Comparison of ENCODE assay signal across 8 cellular contexts in the genomic region with DNA sequence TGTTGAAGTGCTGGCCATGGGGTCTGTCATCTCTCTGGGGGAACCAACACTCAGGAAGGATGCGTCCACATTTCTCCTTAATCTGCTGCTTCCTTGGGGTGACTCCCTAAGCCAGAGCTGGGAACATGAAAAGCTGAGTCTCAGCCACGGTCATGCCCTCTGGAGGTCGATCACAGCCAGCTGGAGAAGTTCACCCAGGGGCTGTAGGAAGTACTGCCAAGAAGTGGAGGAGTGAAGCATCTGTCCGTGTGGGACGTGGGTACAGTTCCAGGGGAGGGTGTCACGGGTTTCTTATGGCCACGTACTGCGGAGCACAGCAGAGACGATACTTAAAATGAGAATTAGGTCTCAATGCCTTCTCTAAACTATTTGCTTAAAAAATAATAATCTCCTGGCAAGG. TPM values are rescaled to one million over a fixed set of nuclear protein-coding genes. Genes with fewer than 3 reads are reported as not detected.
DNase-seq lines count a peak whose midpoint lies in the region; ATAC-seq and TF ChIP-seq lines count a peak whose summit lies in the region.
"Had no signal": no experiment of that assay in that cellular context is flagged by ENCODE, and none has a peak within 500 bp of the region (broad histone marks: within the 10 kb centered on the region; RNA-seq: fewer than 3 reads in every experiment).

No MANE protein-coding gene starts in this region.

- TF ChIP-seq POLR2A in body of pancreas (IDR thresholded peaks at IDR 0.05) = no peak

- H3K27me3 Mint-ChIP-seq in activated T-cell treated with anti-CD3 and anti-CD28 coated beads, Interleukin-2, amount 50 U/mL, for 24 hours = peaks cover 18% of the 10 kb centered on the region
- peaks cover 16% of the 10 kb centered on the region for H3K27me3 Mint-ChIP-seq in stimulated activated memory B cell treated with anti-CD40 and anti-IgM and Interleukin-4, amounts not matched to agents 10 μg/mL and 1 μg/mL and 100 μg/mL, for 72 hours

- no peaks in the 10 kb centered on the region for H3K4me1 Mint-ChIP-seq in activated T-cell treated with anti-CD3 and anti-CD28 coated beads, Interleukin-2, amount 50 U/mL, for 24 hours (ENCODE audit: low read depth)
- H3K4me1 Mint-ChIP-seq in stimulated activated memory B cell treated with anti-CD40 and anti-IgM and Interleukin-4, amounts not matched to agents 10 μg/mL and 1 μg/mL and 100 μg/mL, for 72 hours = no peaks in the 10 kb centered on the region
- H3K4me1 Mint-ChIP-seq: stimulated activated naive B cell treated with anti-CD40 and anti-IgM and Interleukin-4, amounts not matched to agents 10 μg/mL and 1 μg/mL and 100 μg/mL, for 72 hours had no signal

- ATAC-seq in body of pancreas (peak; percentile 81), thoracic aorta (ENCODE audit: insufficient number of reproducible peaks, low FRiP score, low read depth) (peak; percentile 34)
- no peak for ATAC-seq in stimulated activated memory B cell treated with anti-CD40 and anti-IgM and Interleukin-4, amounts not matched to agents 10 μg/mL and 1 μg/mL and 100 μg/mL, for 72 hours
- ATAC-seq: stimulated activated naive B cell treated with anti-CD40 and anti-IgM and Interleukin-4, amounts not matched to agents 10 μg/mL and 1 μg/mL and 100 μg/mL, for 72 hours had no signal

- no peak overlapping the region for H3K4me3 ChIP-seq in HEK293 (ENCODE audit: low read depth, low read length)
- no peak overlapping the region for H3K4me3 ChIP-seq in body of pancreas
- no peak overlapping the region for H3K4me3 ChIP-seq in thoracic aorta

- 28 to 42% methylated on average over 9 of the region's 9 CpGs for WGBS in body of pancreas, 2 donors

- intact Hi-C loops in body of pancreas (cut with DNase I) = no loop called here

- no peaks in the 10 kb centered on the region for H3K9me3 Mint-ChIP-seq in activated T-cell treated with anti-CD3 and anti-CD28 coated beads, Interleukin-2, amount 50 U/mL, for 24 hours
- H3K9me3 Mint-ChIP-seq in stimulated activated memory B cell treated with anti-CD40 and anti-IgM and Interleukin-4, amounts not matched to agents 10 μg/mL and 1 μg/mL and 100 μg/mL, for 72 hours = no peaks in the 10 kb centered on the region
- H3K9me3 Mint-ChIP-seq: stimulated activated naive B cell treated with anti-CD40 and anti-IgM and Interleukin-4, amounts not matched to agents 10 μg/mL and 1 μg/mL and 100 μg/mL, for 72 hours had no signal

- H3K36me3 ChIP-seq in HEK293 (ENCODE audit: control insufficient read depth in 2 of 2, insufficient read depth in 1 of 2, low read length in 2 of 2) (no peaks in the 10 kb centered on the region), body of pancreas (replicated peaks in 1 of 2; ENCODE audit: insufficient read depth in 1 of 2, low read depth in 2 of 2) (no peaks in the 10 kb centered on the region), thoracic aorta (no peaks in the 10 kb centered on the region)

- H3K4me1 ChIP-seq in HEK293 (ENCODE audit: control insufficient read depth, insufficient read depth, low read length) (peaks cover 3% of the 10 kb centered on the region), body of pancreas (peaks cover 9% of the 10 kb centered on the region), thoracic aorta (ENCODE audit: control insufficient read depth in 1 of 2, low read depth in 2 of 2) (peaks cover 0 to 14% of the 10 kb centered on the region in 2 donors)

- POLR2A ChIA-PET in HEK293 (lab: Yijun Ruan, JAX) = no interaction called here

- CTCF ChIA-PET in HEK293 (lab: Yijun Ruan, JAX) = interaction anchor here (0.7 to 1.7 kb wide), 2 partner anchors 75 to 531 kb away, joined by 4 to 7 read pairs; no protein-coding TSS in a partner anchor

- H3K4me3 Mint-ChIP-seq in activated T-cell treated with anti-CD3 and anti-CD28 coated beads, Interleukin-2, amount 50 U/mL, for 24 hours = no peak overlapping the region
- no peak overlapping the region for H3K4me3 Mint-ChIP-seq in stimulated activated memory B cell treated with anti-CD40 and anti-IgM and Interleukin-4, amounts not matched to agents 10 μg/mL and 1 μg/mL and 100 μg/mL, for 72 hours
- H3K4me3 Mint-ChIP-seq: stimulated activated naive B cell treated with anti-CD40 and anti-IgM and Interleukin-4, amounts not matched to agents 10 μg/mL and 1 μg/mL and 100 μg/mL, for 72 hours had no signal

- no peaks in the 10 kb centered on the region for H3K9me3 ChIP-seq in HEK293 (ENCODE audit: control insufficient read depth, insufficient read depth, low read depth, low read length)
- H3K9me3 ChIP-seq in body of pancreas = no peaks in the 10 kb centered on the region
- H3K9me3 ChIP-seq in thoracic aorta = no peaks in the 10 kb centered on the region

- H3K36me3 Mint-ChIP-seq in activated T-cell treated with anti-CD3 and anti-CD28 coated beads, Interleukin-2, amount 50 U/mL, for 24 hours (ENCODE audit: low read depth) = no peaks in the 10 kb centered on the region
- no peaks in the 10 kb centered on the region for H3K36me3 Mint-ChIP-seq in stimulated activated memory B cell treated with anti-CD40 and anti-IgM and Interleukin-4, amounts not matched to agents 10 μg/mL and 1 μg/mL and 100 μg/mL, for 72 hours
- H3K36me3 Mint-ChIP-seq: stimulated activated naive B cell treated with anti-CD40 and anti-IgM and Interleukin-4, amounts not matched to agents 10 μg/mL and 1 μg/mL and 100 μg/mL, for 72 hours had no signal

- no peaks in the 10 kb centered on the region for H3K27me3 ChIP-seq in body of pancreas
- H3K27me3 ChIP-seq in thoracic aorta (replicated peaks; ENCODE audit: insufficient read depth) = no peaks in the 10 kb centered on the region

- DNase-seq in body of pancreas = peak; percentile 51 to 74 (median 64)
- peak; percentile 62 for DNase-seq in iPS-NIHi7 (ENCODE audit: extremely low spot score)
- DNase-seq in thoracic aorta (ENCODE audit: low spot score) = no peak
- no peak for DNase-seq in activated T-cell treated with anti-CD3 and anti-CD28 coated beads, Interleukin-2, amount 50 U/mL, for 24 hours
- no peak for DNase-seq in AML-193 (lab: John Stamatoyannopoulos, UW)
- DNase-seq: stimulated activated naive B cell treated with anti-CD40 and anti-IgM and Interleukin-4, amounts not matched to agents 10 μg/mL and 1 μg/mL and 100 μg/mL, for 72 hours had no signal

- H3K27ac Mint-ChIP-seq in activated T-cell treated with anti-CD3 and anti-CD28 coated beads, Interleukin-2, amount 50 U/mL, for 24 hours = no peak overlapping the region
- H3K27ac Mint-ChIP-seq in stimulated activated memory B cell treated with anti-CD40 and anti-IgM and Interleukin-4, amounts not matched to agents 10 μg/mL and 1 μg/mL and 100 μg/mL, for 72 hours = no peak overlapping the region
- H3K27ac Mint-ChIP-seq: stimulated activated naive B cell treated with anti-CD40 and anti-IgM and Interleukin-4, amounts not matched to agents 10 μg/mL and 1 μg/mL and 100 μg/mL, for 72 hours had no signal

- H3K27ac ChIP-seq in HEK293 (ENCODE audit: extremely low read depth, low read depth, low read length) = no peak overlapping the region
- no peak overlapping the region for H3K27ac ChIP-seq in body of pancreas
- H3K27ac ChIP-seq in thoracic aorta = no peak overlapping the region

- peak; percentile 57; the same call in 1 of the 2 replicates for TF ChIP-seq CTCF in HEK293 (tag by site-specific recombination; IDR thresholded peaks at IDR 0.05)
- TF ChIP-seq CTCF in body of pancreas (IDR thresholded peaks at IDR 0.05) = peak in 4 of 7 experiments; percentile 15 to 42 (median 25)
- no peak for TF ChIP-seq CTCF in thoracic aorta (IDR thresholded peaks at IDR 0.05)

TF ChIP-seq in HEK293, 187 proteins besides CTCF, POLR2A, EP300 and RAD21 (continues in another document):
- TF ChIP-seq GLI4 (tag by site-specific recombination; IDR thresholded peaks at IDR 0.05) (no peak), ZNF48 (tag by site-specific recombination; IDR thresholded peaks at IDR 0.05) (no peak)
- TF ChIP-seq, protein P1, sequence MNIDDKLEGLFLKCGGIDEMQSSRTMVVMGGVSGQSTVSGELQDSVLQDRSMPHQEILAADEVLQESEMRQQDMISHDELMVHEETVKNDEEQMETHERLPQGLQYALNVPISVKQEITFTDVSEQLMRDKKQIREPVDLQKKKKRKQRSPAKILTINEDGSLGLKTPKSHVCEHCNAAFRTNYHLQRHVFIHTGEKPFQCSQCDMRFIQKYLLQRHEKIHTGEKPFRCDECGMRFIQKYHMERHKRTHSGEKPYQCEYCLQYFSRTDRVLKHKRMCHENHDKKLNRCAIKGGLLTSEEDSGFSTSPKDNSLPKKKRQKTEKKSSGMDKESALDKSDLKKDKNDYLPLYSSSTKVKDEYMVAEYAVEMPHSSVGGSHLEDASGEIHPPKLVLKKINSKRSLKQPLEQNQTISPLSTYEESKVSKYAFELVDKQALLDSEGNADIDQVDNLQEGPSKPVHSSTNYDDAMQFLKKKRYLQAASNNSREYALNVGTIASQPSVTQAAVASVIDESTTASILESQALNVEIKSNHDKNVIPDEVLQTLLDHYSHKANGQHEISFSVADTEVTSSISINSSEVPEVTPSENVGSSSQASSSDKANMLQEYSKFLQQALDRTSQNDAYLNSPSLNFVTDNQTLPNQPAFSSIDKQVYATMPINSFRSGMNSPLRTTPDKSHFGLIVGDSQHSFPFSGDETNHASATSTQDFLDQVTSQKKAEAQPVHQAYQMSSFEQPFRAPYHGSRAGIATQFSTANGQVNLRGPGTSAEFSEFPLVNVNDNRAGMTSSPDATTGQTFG (tag by site-specific recombination; IDR thresholded peaks at IDR 0.05; ENCODE audit: borderline replicate concordance) = no peak
- TF ChIP-seq, protein P2, sequence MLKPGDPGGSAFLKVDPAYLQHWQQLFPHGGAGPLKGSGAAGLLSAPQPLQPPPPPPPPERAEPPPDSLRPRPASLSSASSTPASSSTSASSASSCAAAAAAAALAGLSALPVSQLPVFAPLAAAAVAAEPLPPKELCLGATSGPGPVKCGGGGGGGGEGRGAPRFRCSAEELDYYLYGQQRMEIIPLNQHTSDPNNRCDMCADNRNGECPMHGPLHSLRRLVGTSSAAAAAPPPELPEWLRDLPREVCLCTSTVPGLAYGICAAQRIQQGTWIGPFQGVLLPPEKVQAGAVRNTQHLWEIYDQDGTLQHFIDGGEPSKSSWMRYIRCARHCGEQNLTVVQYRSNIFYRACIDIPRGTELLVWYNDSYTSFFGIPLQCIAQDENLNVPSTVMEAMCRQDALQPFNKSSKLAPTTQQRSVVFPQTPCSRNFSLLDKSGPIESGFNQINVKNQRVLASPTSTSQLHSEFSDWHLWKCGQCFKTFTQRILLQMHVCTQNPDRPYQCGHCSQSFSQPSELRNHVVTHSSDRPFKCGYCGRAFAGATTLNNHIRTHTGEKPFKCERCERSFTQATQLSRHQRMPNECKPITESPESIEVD (tag by site-specific recombination; IDR thresholded peaks at IDR 0.05) = no peak

RNA-seq across cellular contexts. Expression of a gene that starts 42.4 kb away (rescaled TPM):
- total RNA-seq in body of pancreas (100 to 1,000 TPM; 129 to 170 TPM), thoracic aorta (1,000 to 10,000 TPM in 1 of 2 donors, 100 to 1,000 TPM in 1; 608 to 2,156 TPM)

Comparison
In these comparisons a context has a peak if more than half of its experiments do, and no peak if none do; other contexts are left out.
1. DNase-seq: peak in body of pancreas (4 of 4) and iPS-NIHi7 (single experiment); none in thoracic aorta (single experiment), activated T-cell treated with anti-CD3 and anti-CD28 coated beads, Interleukin-2, amount 50 U/mL, for 24 hours (single experiment) and AML-193 (0 of 2).